ENCODE assay signal across 8 cellular contexts in genomic region chr3:50350527-50351317, GRCh38. TPM values are rescaled to one million over a fixed set of nuclear protein-coding genes. Genes with fewer than 3 reads are reported as not detected.
DNase-seq lines count a peak whose midpoint lies in the region; ATAC-seq, FAIRE-seq and TF ChIP-seq lines count a peak whose summit lies in the region.

TSS of gene CYB561D2 (plus strand) at chr3:50350862. CDS start at chr3:50351434, 572 bp downstream.
TSS of gene NPRL2 (minus strand) at chr3:50350775. CDS start at chr3:50350652, 123 bp downstream.

- peak within 1 kb of the TSS; percentile 78 for H3K18ac ChIP-seq in trophoblast cell (ENCODE audit: low read length)

- no peaks in the 10 kb centered on the region for H3K27me3 Mint-ChIP-seq in T-cell

- TF ChIP-seq EP300 in tibial nerve (IDR thresholded peaks at IDR 0.05) = peak; percentile 90 to 92

- WGBS in adipose tissue, 3 donors = 0 to 1% (median 0%) methylated on average over 63 to 64 of the region's 64 CpGs
- WGBS in trophoblast cell (ENCODE audit: extremely low coverage, insufficient coverage, insufficient read length) = no CpG with 5 or more reads among the region's 64 CpGs
- 0 to 3% methylated on average over 12 to 48 of the region's 64 CpGs for WGBS in tibial nerve, 2 donors

- H3K27me3 ChIP-seq in cardiac muscle cell (no peaks in the 10 kb centered on the region), trophoblast cell (ENCODE audit: insufficient read depth, low read length) (no peaks in the 10 kb centered on the region), tibial nerve (no peaks in the 10 kb centered on the region)

- peak within 1 kb of the TSS; percentile 35 for H2AK5ac ChIP-seq in trophoblast cell (ENCODE audit: low read length)

- CTCF ChIA-PET in T-cell (lab: Charles Lee) = interaction anchor here in 1 of 2 donors (1.0 to 2.1 kb wide), 8 partner anchors 9 to 261 kb away, joined by 3 to 10 read pairs (median 3); partner anchors contain the start of genes CISH, HYAL3, NAA80 and RASSF1

- peak within 1 kb of the TSS; percentile 94 to 99 (median 97) for H3K4me3 Mint-ChIP-seq in T-cell

- peak within 1 kb of the TSS; percentile 99 to 100 for H3K27ac Mint-ChIP-seq in T-cell

- peak within 1 kb of the TSS; percentile 72 for H2AFZ ChIP-seq in trophoblast cell (ENCODE audit: insufficient read depth, low read length, poor library complexity)

- POLR2A ChIA-PET in T-cell (lab: Charles Lee) = interaction anchor here (0.5 to 0.8 kb wide), 4 partner anchors 9 to 50 kb away, joined by 3 to 6 read pairs (median 4); no protein-coding TSS in a partner anchor

- H2BK5ac ChIP-seq in trophoblast cell (ENCODE audit: low read depth, low read length, poor library complexity) = peak within 1 kb of the TSS; percentile 75

- H3K4me1 ChIP-seq in cardiac muscle cell (ENCODE audit: low read depth) (peaks cover 8% of the 10 kb centered on the region), trophoblast cell (ENCODE audit: control insufficient read depth in 1 of 2, insufficient read depth in 2 of 2, low read length in 2 of 2) (peaks cover 14 to 23% of the 10 kb centered on the region in 2 experiments), tibial nerve (peaks cover 0 to 77% (median 24%) of the 10 kb centered on the region in 4 donors)

- H3K4me3 ChIP-seq in cardiac muscle cell = peak within 1 kb of the TSS; percentile 89
- H3K4me3 ChIP-seq in trophoblast cell (ENCODE audit: low read depth, low read length) = peak within 1 kb of the TSS; percentile 90
- peak within 1 kb of the TSS; percentile 49 to 87 (median 75) for H3K4me3 ChIP-seq in tibial nerve

- peaks cover 66 to 70% (median 67%) of the 10 kb centered on the region in 3 donors for H3K4me1 Mint-ChIP-seq in T-cell

- H2BK12ac ChIP-seq in trophoblast cell (ENCODE audit: low read length) = no peak within 1 kb of the TSS

- FAIRE-seq in GM12892 (lab: Jason Lieb, UNC) = peak; percentile 99

- no peak for TF ChIP-seq CTCF in cardiac muscle cell (IDR thresholded peaks at IDR 0.05; ENCODE audit: low read depth, low read length)
- peak in 2 of 5 experiments; percentile 5 to 55 for TF ChIP-seq CTCF in tibial nerve (IDR thresholded peaks at IDR 0.05)

- peak within 1 kb of the TSS; percentile 76 for H3K4me2 ChIP-seq in trophoblast cell (ENCODE audit: low read length)

- ATAC-seq in HG02840 (IDR thresholded peaks at IDR 0.05; ENCODE audit: low FRiP score, unreplicated experiment) (peak; percentile 79), T-cell (replicated peaks in 1 of 4) (peak; percentile 88 to 91 (median 90))

- H3K36me3 ChIP-seq in cardiac muscle cell (peaks cover 10% of the 10 kb centered on the region), trophoblast cell (ENCODE audit: control insufficient read depth in 1 of 2, insufficient read depth in 2 of 2, low read length in 2 of 2) (peaks cover 36 to 41% of the 10 kb centered on the region in 2 experiments), tibial nerve (peaks cover 0 to 53% (median 12%) of the 10 kb centered on the region in 3 donors)

- peak within 1 kb of the TSS; percentile 26 for H2BK120ac ChIP-seq in trophoblast cell (ENCODE audit: insufficient read depth, low read length, poor library complexity)

- H3K36me3 Mint-ChIP-seq in T-cell = peaks cover 21% of the 10 kb centered on the region

- H4K8ac ChIP-seq in trophoblast cell (ENCODE audit: low read depth, low read length) = peak within 1 kb of the TSS; percentile 86

- peak within 1 kb of the TSS; percentile 84 for H4K91ac ChIP-seq in trophoblast cell (ENCODE audit: low read depth, low read length)

- H3K14ac ChIP-seq in trophoblast cell (ENCODE audit: low read length) = peak within 1 kb of the TSS; percentile 63

- no peak within 1 kb of the TSS for H3K23ac ChIP-seq in trophoblast cell (ENCODE audit: low read length)

- H3K27ac ChIP-seq in adipose tissue (ENCODE audit: low read depth, low read length) (no peak within 1 kb of the TSS), cardiac muscle cell (peak within 1 kb of the TSS; percentile 75), trophoblast cell (ENCODE audit: low read depth, low read length) (peak within 1 kb of the TSS; percentile 69), tibial nerve (peak within 1 kb of the TSS; percentile 74 to 96 (median 88))

- DNase-seq in GM12892 (ENCODE audit: insufficient read length) (peak; percentile 99), NCI-H146 (lab: John Stamatoyannopoulos, UW) (peak; percentile 90), T-cell (peak; percentile 98 to 100 (median 99)), cardiac muscle cell (ENCODE audit: low read depth in 1 of 2, low spot score in 1 of 2) (peak; percentile 92 to 97), trophoblast cell (peak; percentile 98), tibial nerve (ENCODE audit: low spot score in 2 of 2) (peak; percentile 87 to 92)

- peak within 1 kb of the TSS; percentile 22 for H3K4ac ChIP-seq in trophoblast cell (ENCODE audit: low read depth, low read length)

- peak within 1 kb of the TSS; percentile 50 for H4K12ac ChIP-seq in trophoblast cell (ENCODE audit: low read depth, low read length)

- peaks cover 5% of the 10 kb centered on the region for H3K79me1 ChIP-seq in trophoblast cell (ENCODE audit: low read length)

- peak; percentile 97 for TF ChIP-seq POLR2A in GM12892 (IDR thresholded peaks at IDR 0.05; ENCODE audit: low read depth, low read length)
- TF ChIP-seq POLR2A in tibial nerve (IDR thresholded peaks at IDR 0.05) = peak; percentile 61 to 83

- peaks cover 2% of the 10 kb centered on the region for H3K79me2 ChIP-seq in trophoblast cell (ENCODE audit: control insufficient read depth, insufficient read depth, low read length, poor library complexity)

- H3K9me3 ChIP-seq in cardiac muscle cell (ENCODE audit: low read depth) = no peaks in the 10 kb centered on the region
- peaks cover 2% of the 10 kb centered on the region for H3K9me3 ChIP-seq in trophoblast cell (ENCODE audit: insufficient read depth, low read depth, low read length)
- H3K9me3 ChIP-seq in tibial nerve = no peaks in the 10 kb centered on the region

- H3K9me3 Mint-ChIP-seq in T-cell = no peaks in the 10 kb centered on the region

- peak within 1 kb of the TSS; percentile 65 for H3K9ac ChIP-seq in trophoblast cell (ENCODE audit: low read length)

RNA-seq across cellular contexts. Expression of gene CYB561D2, which starts in this region (rescaled TPM):
- 11.5 TPM for polyA plus RNA-seq in GM12892 (2012; ENCODE audit: missing spikeins)
- total RNA-seq in T-cell (10 to 100 TPM; 25.7 to 45.3 (median 32.7) TPM), cardiac muscle cell (10.7 and 26.4 TPM in 2 replicates), tibial nerve (10 to 100 TPM; 16.2 to 21.6 (median 19.2) TPM)
- polyA plus RNA-seq in adipose tissue (10 to 100 TPM; 13.2 to 25.3 (median 19.7) TPM), cardiac muscle cell (15.7 and 23.8 TPM in 2 replicates)
- 14.7 and 16.2 TPM in 2 replicates for polyA plus RNA-seq in trophoblast cell (2013)

RNA-seq across cellular contexts. Expression of gene NPRL2, which starts in this region (rescaled TPM):
- polyA plus RNA-seq in GM12892 (2012; ENCODE audit: missing spikeins) = 30.4 TPM
- total RNA-seq in T-cell (10 to 100 TPM; 26.6 to 52.2 (median 48.1) TPM), cardiac muscle cell (33.2 and 34.6 TPM in 2 replicates), tibial nerve (10 to 100 TPM; 22.7 to 35.2 (median 27.2) TPM)
- polyA plus RNA-seq in adipose tissue (10 to 100 TPM; 13.1 to 23.9 (median 14.5) TPM), cardiac muscle cell (51.9 and 64.4 TPM in 2 replicates)
- polyA plus RNA-seq in trophoblast cell (2013) = 13.1 TPM in 2 replicates
